In the genomic region with DNA sequence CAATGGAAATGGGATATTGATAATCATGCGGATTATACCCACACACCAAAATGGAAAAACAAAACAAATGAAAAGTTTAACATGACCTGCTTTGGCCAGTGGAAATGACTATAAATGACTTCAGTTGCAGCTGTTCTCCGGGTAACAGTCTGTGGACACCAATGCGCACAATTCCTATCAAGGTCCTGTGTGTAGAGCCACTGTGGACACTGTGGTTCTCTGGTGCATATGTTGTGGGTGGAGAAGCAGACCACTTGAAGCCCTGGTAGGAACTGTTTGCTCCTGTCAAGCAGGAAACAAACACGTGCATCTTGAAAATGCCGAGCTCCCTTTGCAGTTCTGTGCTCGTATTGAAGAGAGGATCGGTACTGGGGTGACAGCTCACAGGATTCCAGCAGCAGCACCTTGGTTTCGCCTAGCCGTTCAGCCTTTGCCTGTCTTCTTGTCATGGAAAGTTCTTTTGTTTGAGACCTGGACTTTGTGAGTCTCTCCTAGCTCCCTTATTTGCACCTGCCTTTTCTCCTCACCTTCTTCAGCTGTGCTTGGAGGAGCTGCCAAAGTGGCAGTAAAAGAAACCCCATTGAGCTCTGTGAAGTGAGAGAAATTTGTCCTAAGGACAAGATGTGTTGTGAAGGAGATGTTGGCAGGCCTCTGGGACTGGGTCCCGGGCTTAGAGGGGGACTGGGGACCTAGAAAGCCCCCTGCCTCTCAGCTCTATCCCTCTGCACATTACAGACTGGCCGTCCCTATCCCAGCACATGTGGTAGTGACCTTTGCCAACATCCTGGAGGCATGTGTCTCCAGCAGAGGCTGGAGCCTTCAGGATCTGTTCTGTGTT, we compare ENCODE assay signal across 12 cellular contexts. TPM values are rescaled to one million over a fixed set of nuclear protein-coding genes. Genes with fewer than 3 reads are reported as not detected.
DNase-seq lines count a peak whose midpoint lies in the region; ATAC-seq, FAIRE-seq and TF ChIP-seq lines count a peak whose summit lies in the region.
"Had no signal": no experiment of that assay in that cellular context is flagged by ENCODE, and none has a peak within 500 bp of the region (broad histone marks: within the 10 kb centered on the region; RNA-seq: fewer than 3 reads in every experiment).

No MANE protein-coding gene starts in this region.

- no peak for FAIRE-seq in GM12891 (lab: Jason Lieb, UNC)

- no peaks in the 10 kb centered on the region for H3K27me3 ChIP-seq in effector memory CD4-positive, alpha-beta T cell (replicated peaks; ENCODE audit: control insufficient read depth, insufficient read depth, low read length, poor library complexity, severe bottlenecking)
- H3K27me3 ChIP-seq: body of pancreas, dorsolateral prefrontal cortex had no signal

- H3K4me1 Mint-ChIP-seq in activated T-cell treated with anti-CD3 and anti-CD28 coated beads, Interleukin-2, amount 50 U/mL, for 4 hours (ENCODE audit: low read depth): peaks cover 95% of the 10 kb centered on the region
- H3K4me1 Mint-ChIP-seq in stimulated activated memory B cell treated with anti-CD40 and anti-IgM and Interleukin-4, amounts not matched to agents 10 μg/mL and 1 μg/mL and 100 μg/mL, for 72 hours: peaks cover 98% of the 10 kb centered on the region

- peak overlapping the region; percentile 67 for H3K4me3 Mint-ChIP-seq in activated T-cell treated with anti-CD3 and anti-CD28 coated beads, Interleukin-2, amount 50 U/mL, for 4 hours
- peak overlapping the region; percentile 66 for H3K4me3 Mint-ChIP-seq in stimulated activated memory B cell treated with anti-CD40 and anti-IgM and Interleukin-4, amounts not matched to agents 10 μg/mL and 1 μg/mL and 100 μg/mL, for 72 hours
- H3K4me3 Mint-ChIP-seq: type B pancreatic cell had no signal

- H3K27me3 Mint-ChIP-seq in activated T-cell treated with anti-CD3 and anti-CD28 coated beads, Interleukin-2, amount 50 U/mL, for 4 hours (ENCODE audit: low read depth): no peaks in the 10 kb centered on the region
- H3K27me3 Mint-ChIP-seq in stimulated activated memory B cell treated with anti-CD40 and anti-IgM and Interleukin-4, amounts not matched to agents 10 μg/mL and 1 μg/mL and 100 μg/mL, for 72 hours: no peaks in the 10 kb centered on the region
- H3K27me3 Mint-ChIP-seq: type B pancreatic cell had no signal

- H3K4me3 ChIP-seq in effector memory CD4-positive, alpha-beta T cell (ENCODE audit: insufficient read depth, low read depth, low read length, poor library complexity, severe bottlenecking): peak overlapping the region; percentile 2
- H3K4me3 ChIP-seq: body of pancreas, dorsolateral prefrontal cortex had no signal

- TF ChIP-seq POLR2A in GM12891 (IDR thresholded peaks at IDR 0.05; ENCODE audit: low read depth, low read length): no peak

- H3K27ac Mint-ChIP-seq in stimulated activated memory B cell treated with anti-CD40 and anti-IgM and Interleukin-4, amounts not matched to agents 10 μg/mL and 1 μg/mL and 100 μg/mL, for 72 hours: peak overlapping the region; percentile 94
- H3K27ac Mint-ChIP-seq: type B pancreatic cell had no signal

- no peaks in the 10 kb centered on the region for H3K9me3 ChIP-seq in effector memory CD4-positive, alpha-beta T cell (ENCODE audit: control insufficient read depth, low read length)
- H3K9me3 ChIP-seq: body of pancreas had no signal

- H3K27ac ChIP-seq in effector memory CD4-positive, alpha-beta T cell (ENCODE audit: insufficient read depth, low read length, poor library complexity, severe bottlenecking): peak overlapping the region; percentile 76

- peak in 1 of 2 donors; percentile 31 for ATAC-seq in activated T-cell treated with anti-CD3 and anti-CD28 coated beads, Interleukin-2, amount 50 U/mL, for 4 hours
- no peak for ATAC-seq in stimulated activated memory B cell treated with anti-CD40 and anti-IgM and Interleukin-4, amounts not matched to agents 10 μg/mL and 1 μg/mL and 100 μg/mL, for 72 hours
- no peak for ATAC-seq in GM21447 (IDR thresholded peaks at IDR 0.05; ENCODE audit: unreplicated experiment)
- ATAC-seq: body of pancreas had no signal

- no peaks in the 10 kb centered on the region for H3K36me3 ChIP-seq in effector memory CD4-positive, alpha-beta T cell (ENCODE audit: control insufficient read depth, insufficient read depth, low read length)

- peaks cover 93% of the 10 kb centered on the region for H3K4me1 ChIP-seq in effector memory CD4-positive, alpha-beta T cell (ENCODE audit: control insufficient read depth, insufficient read depth, low read length, poor library complexity, severe bottlenecking)

- DNase-seq in activated T-cell treated with anti-CD3 and anti-CD28 coated beads, Interleukin-2, amount 50 U/mL, for 4 hours: no peak
- DNase-seq in activated T-cell treated with anti-CD3 and anti-CD28 coated beads for 4 hours: no peak
- DNase-seq in RPMI7951 (ENCODE audit: low read depth): peak; percentile 45
- no peak for DNase-seq in effector memory CD4-positive, alpha-beta T cell
- DNase-seq in GM12891 (ENCODE audit: insufficient read length, low spot score): no peak
- no peak for DNase-seq in NCI-H146 (lab: John Stamatoyannopoulos, UW)
- DNase-seq: body of pancreas, NCI-H748 treated with DMSO at 0.1 percent for 48 hours had no signal

- peaks cover 22% of the 10 kb centered on the region for H3K36me3 Mint-ChIP-seq in activated T-cell treated with anti-CD3 and anti-CD28 coated beads, Interleukin-2, amount 50 U/mL, for 4 hours (ENCODE audit: insufficient read depth)
- peaks cover 39% of the 10 kb centered on the region for H3K36me3 Mint-ChIP-seq in stimulated activated memory B cell treated with anti-CD40 and anti-IgM and Interleukin-4, amounts not matched to agents 10 μg/mL and 1 μg/mL and 100 μg/mL, for 72 hours

- H3K9me3 Mint-ChIP-seq in activated T-cell treated with anti-CD3 and anti-CD28 coated beads, Interleukin-2, amount 50 U/mL, for 4 hours: no peaks in the 10 kb centered on the region
- H3K9me3 Mint-ChIP-seq in stimulated activated memory B cell treated with anti-CD40 and anti-IgM and Interleukin-4, amounts not matched to agents 10 μg/mL and 1 μg/mL and 100 μg/mL, for 72 hours: no peaks in the 10 kb centered on the region
- H3K9me3 Mint-ChIP-seq: type B pancreatic cell had no signal

TF ChIP-seq in GM12891, 5 proteins besides CTCF, POLR2A, EP300 and RAD21:
- TF ChIP-seq POU2F2 (IDR thresholded peaks at IDR 0.05; ENCODE audit: low read depth, low read length) (no peak), SPI1 (IDR thresholded peaks at IDR 0.05; ENCODE audit: low read depth, low read length) (no peak), TAF1 (IDR thresholded peaks at IDR 0.05; ENCODE audit: low read depth, low read length) (no peak), PAX5 (IDR thresholded peaks at IDR 0.05; ENCODE audit: insufficient read depth, low read length, severe bottlenecking) (no peak), POLR2AphosphoS5 (IDR thresholded peaks at IDR 0.05; ENCODE audit: low read depth, low read length) (no peak)

RNA-seq across cellular contexts. Expression of gene NCK2, which starts 33.0 kb away (rescaled TPM):
- 10 to 100 TPM; 71.6 to 79.1 (median 73.5) TPM for total RNA-seq in activated T-cell treated with anti-CD3 and anti-CD28 coated beads, Interleukin-2, amount 50 U/mL, for 4 hours
- 32.4 and 34.5 TPM in 2 replicates for total RNA-seq in RPMI7951 (2014; rRNA removed; shearing (Covaris generic))
- 28.9 TPM for polyA plus RNA-seq in GM12891 (2012; ENCODE audit: low read depth, missing spikeins)
